ENCODE assay signal across 8 cellular contexts in genomic region chr22:31080848-31081649, GRCh38. TPM values are rescaled to one million over a fixed set of nuclear protein-coding genes. Genes with fewer than 3 reads are reported as not detected.
DNase-seq lines count a peak whose midpoint lies in the region; ATAC-seq, FAIRE-seq and TF ChIP-seq lines count a peak whose summit lies in the region.

Gene SMTN, plus strand, starts transcription at chr22:31081318. Its CDS starts 1,941 bp downstream, at chr22:31083259.

- H3K4me3 ChIP-seq in H1 (ENCODE audit: extremely low read depth in 1 of 4, insufficient read depth in 2 of 4, low read depth in 3 of 4, low read length in 4 of 4) (peak within 1 kb of the TSS; percentile 69 to 80 (median 74)), mesendoderm (ENCODE audit: low read length) (peak within 1 kb of the TSS; percentile 55)

- TF ChIP-seq POLR2A in H1 (IDR thresholded peaks at IDR 0.05; ENCODE audit: control extremely low read depth in 1 of 2, low read depth in 2 of 2, low read length in 2 of 2), result peak; percentile 76 to 88

- H3K27me3 ChIP-seq in H1 (replicated peaks in 1 of 4; ENCODE audit: control insufficient read depth in 3 of 4, extremely low read depth in 1 of 4, insufficient read depth in 3 of 4, low read length in 3 of 4), result peaks cover 0 to 5% (median 2%) of the 10 kb centered on the region in 4 experiments; a peak in 3 of 7 replicates
- no peaks in the 10 kb centered on the region for H3K27me3 ChIP-seq in mesendoderm (ENCODE audit: insufficient read depth, low read length, poor library complexity)

- H2BK120ac ChIP-seq in H1 (replicated peaks; ENCODE audit: low read depth, low read length) (no peak within 1 kb of the TSS), mesendoderm (ENCODE audit: low read depth, low read length) (no peak within 1 kb of the TSS)

- CTCF ChIA-PET in H1 (lab: Charles Lee; ENCODE audit: partially characterized antibody), result interaction anchor here (0.6 to 13.3 kb wide), 6 partner anchors 17 to 134 kb away, joined by 3 to 207 read pairs (median 5); partner anchors contain the start of gene SELENOM

- H3K23ac ChIP-seq in H1 (ENCODE audit: insufficient read length) (no peak within 1 kb of the TSS), mesendoderm (ENCODE audit: low read length) (peak within 1 kb of the TSS; percentile 81)

- H3K27ac ChIP-seq in H1 (ENCODE audit: low read depth, low read length) (peak within 1 kb of the TSS; percentile 84; the same call in 1 of the 2 replicates), mesendoderm (ENCODE audit: low read depth, low read length) (no peak within 1 kb of the TSS)

- H2BK5ac ChIP-seq in H1 (ENCODE audit: low read depth, low read length) (peak within 1 kb of the TSS; percentile 76), mesendoderm (ENCODE audit: low read length) (peak within 1 kb of the TSS; percentile 46)

- FAIRE-seq in H1 (lab: Jason Lieb, UNC), result peak; percentile 52

- no peak for TF ChIP-seq CTCF in H1 (IDR thresholded peaks at IDR 0.05; ENCODE audit: control extremely low read depth in 1 of 3, insufficient read depth in 1 of 3, low read depth in 1 of 3, low read length in 3 of 3)

- peaks cover 0 to 27% (median 16%) of the 10 kb centered on the region in 4 experiments; a peak in 6 of 7 replicates for H3K4me1 ChIP-seq in H1 (replicated peaks in 1 of 4; ENCODE audit: control insufficient read depth in 3 of 4, insufficient read depth in 4 of 4, low read length in 3 of 4)
- H3K4me1 ChIP-seq in mesendoderm (ENCODE audit: control insufficient read depth, low read depth, low read length), result peaks cover 7% of the 10 kb centered on the region

- H3K4me2 ChIP-seq in H1 (ENCODE audit: insufficient read depth in 1 of 2, low read depth in 2 of 2, low read length in 2 of 2) (peak within 1 kb of the TSS; percentile 82), mesendoderm (ENCODE audit: low read length) (peak within 1 kb of the TSS; percentile 79)

- H3K56ac ChIP-seq in H1 (replicated peaks; ENCODE audit: insufficient read length, low read depth, low read length), result peak within 1 kb of the TSS; percentile 36
- peak within 1 kb of the TSS; percentile 90 for H3K56ac ChIP-seq in mesendoderm (ENCODE audit: low read length)

- no peak within 1 kb of the TSS for H3K14ac ChIP-seq in H1 (ENCODE audit: insufficient read length)

- TF ChIP-seq EP300 in H1 (IDR thresholded peaks at IDR 0.05; ENCODE audit: borderline replicate concordance in 1 of 2, low read depth in 2 of 2, low read length in 2 of 2), result no peak

- no peaks in the 10 kb centered on the region; the same call in 1 of the 2 replicates for H3K79me1 ChIP-seq in H1 (ENCODE audit: low read depth, low read length)
- H3K79me1 ChIP-seq in mesendoderm (ENCODE audit: low read length), result peaks cover 10% of the 10 kb centered on the region

- no peak within 1 kb of the TSS for H2AFZ ChIP-seq in H1 (ENCODE audit: low read length)

- H3K36me3 ChIP-seq in H1 (ENCODE audit: control insufficient read depth in 2 of 4, insufficient read depth in 4 of 4, low read length in 3 of 4) (no peaks in the 10 kb centered on the region), mesendoderm (ENCODE audit: control insufficient read depth, insufficient read depth, low read length) (no peaks in the 10 kb centered on the region)

- H3K9me3 ChIP-seq in H1 (ENCODE audit: insufficient read depth in 2 of 2, low read depth in 1 of 2, low read length in 1 of 2), result no peaks in the 10 kb centered on the region

- WGBS in H1 (ENCODE audit: extremely low coverage in 1 of 2, insufficient coverage in 1 of 2, insufficient read length in 1 of 2, insufficient replicate concordance in 2 of 2, low coverage in 1 of 2, low lambda C conversion rate in 2 of 2, missing lambda C conversion rate in 1 of 2), 2 experiments, result 1% methylated on average over 40 of the region's 63 CpGs; no CpG with 5 or more reads in 1 of the 2 experiments
- no CpG with 5 or more reads among the region's 63 CpGs for WGBS in mesendoderm (ENCODE audit: extremely low coverage, insufficient coverage, low lambda C conversion rate)

- peak within 1 kb of the TSS; percentile 61 for H4K5ac ChIP-seq in H1 (ENCODE audit: insufficient read length, low read depth, low read length)
- no peak within 1 kb of the TSS for H4K5ac ChIP-seq in mesendoderm (ENCODE audit: low read length)

- H3K18ac ChIP-seq in H1 (ENCODE audit: extremely low read depth, low read length) (peak within 1 kb of the TSS; percentile 79), mesendoderm (ENCODE audit: low read length) (peak within 1 kb of the TSS; percentile 42)

- H3K9ac ChIP-seq in H1 (replicated peaks in 1 of 4; ENCODE audit: extremely low read depth in 1 of 4, low read depth in 3 of 4, low read length in 3 of 4), result peak within 1 kb of the TSS; percentile 77 to 89 (median 84)
- H3K9ac ChIP-seq in mesendoderm (ENCODE audit: low read length), result peak within 1 kb of the TSS; percentile 86

- ATAC-seq in GM19397 (IDR thresholded peaks at IDR 0.05; ENCODE audit: unreplicated experiment), result peak; percentile 59

- no peak within 1 kb of the TSS for H3K4ac ChIP-seq in H1 (replicated peaks; ENCODE audit: insufficient read length, low read depth, low read length)
- H3K4ac ChIP-seq in mesendoderm (ENCODE audit: low read depth, low read length), result no peak within 1 kb of the TSS

- no peak within 1 kb of the TSS for H4K91ac ChIP-seq in H1 (replicated peaks; ENCODE audit: insufficient read length, low read length)

- H3K79me2 ChIP-seq in H1 (ENCODE audit: control insufficient read depth in 1 of 2, insufficient read depth in 2 of 2, low read length in 2 of 2) (peaks cover 0 to 9% of the 10 kb centered on the region in 2 experiments; a peak in 1 of 4 replicates), mesendoderm (ENCODE audit: control insufficient read depth, insufficient read depth, low read length) (peaks cover 7% of the 10 kb centered on the region)

- peak within 1 kb of the TSS; percentile 93 for H4K8ac ChIP-seq in H1 (ENCODE audit: extremely low read depth, insufficient read depth, low read length)
- H4K8ac ChIP-seq in mesendoderm (ENCODE audit: low read depth, low read length), result no peak within 1 kb of the TSS

- POLR2A ChIA-PET in H1 (lab: Charles Lee; ENCODE audit: partially characterized antibody), result interaction anchor here (0.5 to 12.2 kb wide), 11 partner anchors 10 to 172 kb away, joined by 3 to 220 read pairs (median 3); partner anchors contain the start of genes MORC2 and TUG1

- H2AK5ac ChIP-seq in H1 (ENCODE audit: low read depth, low read length) (no peak within 1 kb of the TSS), mesendoderm (ENCODE audit: low read length) (peak within 1 kb of the TSS; percentile 0)

- no peak within 1 kb of the TSS for H2BK20ac ChIP-seq in H1 (ENCODE audit: low read length)

- TF ChIP-seq RAD21 in H1 (IDR thresholded peaks at IDR 0.05 in 1 of 2, conservative IDR thresholded peaks at IDR 0.05 in 1 of 2; ENCODE audit: low read depth in 2 of 2, low read length in 2 of 2), result no peak

- H4K20me1 ChIP-seq in H1 (replicated peaks in 1 of 2; ENCODE audit: control insufficient read depth in 1 of 2, insufficient read depth in 2 of 2, low read length in 2 of 2), result peaks cover 3 to 7% of the 10 kb centered on the region in 2 experiments

- H3K23me2 ChIP-seq in H1 (ENCODE audit: low read depth, low read length), result peaks cover 14% of the 10 kb centered on the region

- H2BK12ac ChIP-seq in H1 (ENCODE audit: low read depth, low read length), result peak within 1 kb of the TSS; percentile 1; the same call in 1 of the 2 replicates

- DNase-seq in CD1c-positive myeloid dendritic cell (ENCODE audit: extremely low spot score), result peak; percentile 89
- peak; percentile 89 for DNase-seq in HK-2 (ENCODE audit: unreplicated experiment)
- DNase-seq in NOMO-1 (lab: John Stamatoyannopoulos, UW; ENCODE audit: unreplicated experiment in 2 of 2), result peak; percentile 83 to 89
- DNase-seq in activated CD8-positive, alpha-beta memory T cell treated with anti-CD3 and anti-CD28 coated beads for 48 hours (ENCODE audit: low read depth in 2 of 3, low spot score in 2 of 3), result peak; percentile 66 to 79 (median 77)
- DNase-seq in H1 (ENCODE audit: low read depth in 1 of 2, low spot score in 2 of 2), result peak; percentile 79 to 99
- DNase-seq in mesendoderm, result peak; percentile 96
- peak; percentile 77 for DNase-seq in stimulated activated CD8-positive, alpha-beta memory T cell treated with anti-CD3 and anti-CD28 coated beads, Interleukin-12 subunit alpha, Interleukin-12 subunit beta, amount 100 ng/mL, for 4 hours (ENCODE audit: low read depth)

- H2BK15ac ChIP-seq in H1 (ENCODE audit: low read length), result 0 out of 2 replicates have a peak within 1 kb of the TSS, but pooled peaks have one; percentile 50
- H2BK15ac ChIP-seq in mesendoderm (replicated peaks; ENCODE audit: low read depth), result no peak within 1 kb of the TSS

TF ChIP-seq in H1, 55 proteins besides CTCF, POLR2A, EP300 and RAD21 (continues in another document):
- TF ChIP-seq EGR1 (IDR thresholded peaks at IDR 0.05; ENCODE audit: borderline replicate concordance, low read depth, low read length) (no peak), RBBP5 (IDR thresholded peaks at IDR 0.05; ENCODE audit: borderline replicate concordance, low read depth, low read length) (0 out of 2 replicates have a peak, but pooled peaks have one; percentile 26), ATF2 (IDR thresholded peaks at IDR 0.05; ENCODE audit: low read length) (no peak), BCL11A (IDR thresholded peaks at IDR 0.05; ENCODE audit: low read depth in 2 of 2, low read length in 2 of 2) (no peak), SUZ12 (IDR thresholded peaks at IDR 0.05; ENCODE audit: low read length) (no peak), JUN (IDR thresholded peaks at IDR 0.05; ENCODE audit: low read depth, low read length) (no peak)

RNA-seq across cellular contexts. Expression of gene SMTN, which starts in this region (rescaled TPM):
- 20.8 and 26.5 TPM in 2 replicates for total RNA-seq in H1 (2021; fragmentation: NEBNext Ultra II Directional; extraction: Animal tissue kit (Norgen Biotek cat#: 25700))
- polyA plus RNA-seq in H1 (2011; rRNA removed), result 12.3 and 27.6 TPM in 2 replicates
- polyA plus RNA-seq in H1 (2011; cell fraction: cytosol; rRNA removed), result 9.2 TPM
- 31.0 TPM for polyA plus RNA-seq in H1 (2011; cell fraction: nucleus; rRNA removed)
- polyA plus RNA-seq in H1 (2012, experiment 1 of 2), result 6.7 to 15.9 TPM (median 13.8 TPM) in 4 replicates
- polyA plus RNA-seq in H1 (2012, experiment 2 of 2), result 8.5 TPM
- 17.8 TPM for polyA plus RNA-seq in H1 (2013, experiment 1 of 2)
- 16.7 TPM for polyA plus RNA-seq in H1 (2013, experiment 2 of 2)
- polyA minus RNA-seq in H1 (2011; rRNA and poly(A)+ RNA removed), result 4.6 and 9.1 TPM in 2 replicates
- polyA minus RNA-seq in H1 (2011; cell fraction: cytosol; rRNA and poly(A)+ RNA removed), result 13.0 TPM
- 10.4 TPM for polyA minus RNA-seq in H1 (2011; cell fraction: nucleus; rRNA and poly(A)+ RNA removed)
- polyA plus RNA-seq in mesendoderm (2013, experiment 1 of 2), result 15.4 TPM
- 17.7 TPM for polyA plus RNA-seq in mesendoderm (2013, experiment 2 of 2)
